ENCODE assay signal across 19 cellular contexts in genomic region chr6:128784266-128784665, GRCh38.
DNase-seq lines count a peak whose midpoint lies in the region; ATAC-seq and TF ChIP-seq lines count a peak whose summit lies in the region.
"Had no signal": no experiment of that assay in that cellular context is flagged by ENCODE, and none has a peak within 500 bp of the region (broad histone marks: within the 10 kb centered on the region; RNA-seq: fewer than 3 reads in every experiment).

No MANE protein-coding gene starts in this region.

- H3K27ac ChIP-seq in A673 (ENCODE audit: low read depth, low read length, poor library complexity, severe bottlenecking) (no peak overlapping the region), H9 (ENCODE audit: insufficient read length, low read depth, low read length) (no peak overlapping the region), upper lobe of left lung (no peak overlapping the region), uterus (no peak overlapping the region)

- no peak overlapping the region for H3K4me3 ChIP-seq in A673 (ENCODE audit: low read depth, low read length, poor library complexity, severe bottlenecking)
- H3K4me3 ChIP-seq in upper lobe of left lung = no peak overlapping the region
- H3K4me3 ChIP-seq in uterus = no peak overlapping the region
- H3K4me3 ChIP-seq: HAP-1 had no signal

- H3K9me3 Mint-ChIP-seq in H9 = peaks cover 11 to 17% of the 10 kb centered on the region in 2 experiments
- H3K9me3 Mint-ChIP-seq: CD4-positive, alpha-beta T cell had no signal

- TF ChIP-seq POLR2A in upper lobe of left lung (IDR thresholded peaks at IDR 0.05) (no peak), uterus (IDR thresholded peaks at IDR 0.05) (no peak)

- no peak overlapping the region for H4K5ac ChIP-seq in H9 (ENCODE audit: insufficient read length, low read depth, low read length)

- no peak overlapping the region for H2BK15ac ChIP-seq in H9 (ENCODE audit: low read depth, low read length)

- DNase-seq in A673 (ENCODE audit: low spot score) (peak; percentile 57), H9 (no peak), NCI-H524 (lab: John Stamatoyannopoulos, UW) (peak; percentile 39 to 85), NCI-H82 (lab: John Stamatoyannopoulos, UW) (peak; percentile 87), pons (ENCODE audit: low spot score) (no peak), upper lobe of left lung (no peak), uterus (no peak)
- no peak for DNase-seq in stimulated activated CD4-positive, alpha-beta T cell treated with anti-CD3 and anti-CD28 coated beads, Interleukin-15, amount 100 ng/mL, for 24 hours
- DNase-seq: C1 segment of cervical spinal cord; Calu3; CD4-positive, alpha-beta T cell; DMS153; DND-41; GF-D8; GOT3; HFFc6; IMR-90 had no signal

- H3K79me1 ChIP-seq in H9 (ENCODE audit: insufficient read depth, low read depth, low read length, poor library complexity, severe bottlenecking) = no peaks in the 10 kb centered on the region

- H3K14ac ChIP-seq in H9 (ENCODE audit: insufficient read depth, low read length) = no peak overlapping the region

- no CpG with 5 or more reads among the region's 3 CpGs for WGBS in H9 (ENCODE audit: extremely low coverage, insufficient read length, low lambda C conversion rate)
- 63 to 71% methylated on average over 3 of the region's 3 CpGs for WGBS in upper lobe of left lung, 2 donors

- H4K8ac ChIP-seq in H9 (replicated peaks; ENCODE audit: insufficient read length, low read depth, low read length) = no peak overlapping the region

- no peaks in the 10 kb centered on the region for H3K27me3 Mint-ChIP-seq in H9 (ENCODE audit: low read depth)
- H3K27me3 Mint-ChIP-seq: B cell; CD4-positive, alpha-beta T cell had no signal

- CTCF ChIA-PET in A673 (lab: Charles Lee) = no interaction called here

- no peak overlapping the region for H2BK12ac ChIP-seq in H9 (ENCODE audit: insufficient read length, low read depth, low read length)

- H2AK5ac ChIP-seq in H9 (ENCODE audit: insufficient read length, low read length) = no peak overlapping the region

- no peak overlapping the region for H3K18ac ChIP-seq in H9 (ENCODE audit: insufficient read length, low read depth, low read length)

- no peak overlapping the region for H2BK5ac ChIP-seq in H9 (ENCODE audit: insufficient read length, low read length)

- peak overlapping the region in 2 of 3 experiments; percentile 24 to 74; a peak in 3 of 7 replicates for H3K27ac Mint-ChIP-seq in H9
- H3K27ac Mint-ChIP-seq: B cell; CD4-positive, alpha-beta T cell; HFFc6 had no signal

- H3K4me3 Mint-ChIP-seq in H9 = no peak overlapping the region
- H3K4me3 Mint-ChIP-seq: B cell; CD4-positive, alpha-beta T cell; HFFc6 had no signal

- H3T11ph ChIP-seq in H9 (ENCODE audit: low read length) = no peak overlapping the region

- ATAC-seq in upper lobe of left lung (ENCODE audit: low FRiP score in 2 of 2) = no peak

- intact Hi-C loops in A673 (cut with micrococcal nuclease; ENCODE audit: unreplicated experiment) (no loop called here), uterus (cut with DNase I; ENCODE audit: low total_unique reads) (no loop called here)

- BruUV-seq in A673 (replicated peaks; lab: Mats Ljungman, UMichigan) = no TSS peak

- H3K4me2 ChIP-seq in H9 (ENCODE audit: insufficient read depth, insufficient read length, low read length) = no peak overlapping the region

- H3K23ac ChIP-seq in H9 (ENCODE audit: insufficient read length, low read depth, low read length) = no peak overlapping the region

- no peak for TF ChIP-seq CTCF in A673 (conservative IDR thresholded peaks at IDR 0.05; ENCODE audit: low read depth, low read length)
- TF ChIP-seq CTCF in H9 (conservative IDR thresholded peaks at IDR 0.05) = no peak
- TF ChIP-seq CTCF in upper lobe of left lung (IDR thresholded peaks at IDR 0.05) = no peak
- no peak for TF ChIP-seq CTCF in uterus (IDR thresholded peaks at IDR 0.05)

- no peaks in the 10 kb centered on the region for H3K79me2 ChIP-seq in H9 (ENCODE audit: insufficient read depth, low read length)

- no peaks in the 10 kb centered on the region for H4K20me1 ChIP-seq in H9 (ENCODE audit: control insufficient read depth, insufficient read depth, insufficient read length)

- H3K4me1 Mint-ChIP-seq in H9 = peaks cover 26 to 29% of the 10 kb centered on the region in 2 experiments
- H3K4me1 Mint-ChIP-seq: B cell had no signal

- H3K4ac ChIP-seq in H9 (ENCODE audit: low read depth, low read length) = no peak overlapping the region

- no peaks in the 10 kb centered on the region for H3K23me2 ChIP-seq in H9 (ENCODE audit: insufficient read length, low read depth, low read length, poor library complexity, severe bottlenecking)

- peaks cover 2 to 20% (median 10%) of the 10 kb centered on the region in 3 experiments; a peak in 6 of 7 replicates for H3K36me3 Mint-ChIP-seq in H9 (ENCODE audit: insufficient read depth in 1 of 3, low read depth in 3 of 3)

- no peak for TF ChIP-seq EP300 in upper lobe of left lung (IDR thresholded peaks at IDR 0.05)

- no peak overlapping the region for H3K56ac ChIP-seq in H9 (ENCODE audit: insufficient read length, low read depth, low read length)

- H3K9me3 ChIP-seq in A673 (ENCODE audit: low read depth, low read length, poor library complexity, severe bottlenecking) (no peaks in the 10 kb centered on the region), H9 (ENCODE audit: control insufficient read depth, low read depth, low read length) (no peaks in the 10 kb centered on the region), upper lobe of left lung (peaks cover 0 to 7% (median 3%) of the 10 kb centered on the region in 4 donors), uterus (no peaks in the 10 kb centered on the region)
- H3K9me3 ChIP-seq: HAP-1 had no signal

- POLR2A ChIA-PET in A673 (lab: Charles Lee; ENCODE audit: low non-redundant PET) = no interaction called here

- no peak overlapping the region for H2BK20ac ChIP-seq in H9 (ENCODE audit: low read depth, low read length, poor library complexity, severe bottlenecking)

- no peak overlapping the region for H3K9ac ChIP-seq in H9 (ENCODE audit: extremely low read depth, insufficient read length, low read length)

- H3K36me3 ChIP-seq in A673 (ENCODE audit: insufficient read depth, low read length, poor library complexity, severe bottlenecking) (no peaks in the 10 kb centered on the region), upper lobe of left lung (no peaks in the 10 kb centered on the region), uterus (no peaks in the 10 kb centered on the region)
- H3K36me3 ChIP-seq: HAP-1 had no signal

- H3K4me1 ChIP-seq in A673 (ENCODE audit: insufficient read depth, low read length, poor library complexity, severe bottlenecking) (no peaks in the 10 kb centered on the region), H9 (ENCODE audit: insufficient read depth, low read length) (peaks cover 3% of the 10 kb centered on the region; the same call in 1 of the 2 replicates), upper lobe of left lung (no peaks in the 10 kb centered on the region), uterus (no peaks in the 10 kb centered on the region)

- no peak overlapping the region for H2AFZ ChIP-seq in H9 (ENCODE audit: low read length)

- no peak overlapping the region for H2BK120ac ChIP-seq in H9 (ENCODE audit: low read depth, low read length, poor library complexity, severe bottlenecking)

- H3K27me3 ChIP-seq in A673 (replicated peaks; ENCODE audit: insufficient read depth, low read depth, low read length, poor library complexity) (no peaks in the 10 kb centered on the region), H9 (ENCODE audit: insufficient read depth, low read length) (no peaks in the 10 kb centered on the region), upper lobe of left lung (no peaks in the 10 kb centered on the region), uterus (no peaks in the 10 kb centered on the region)

- no peak overlapping the region for H4K91ac ChIP-seq in H9 (ENCODE audit: insufficient read length, low read depth, low read length)

Comparison
In these comparisons a context has a peak if more than half of its experiments do, and no peak if none do; other contexts are left out.
1. DNase-seq: peak in A673 (single experiment), NCI-H524 (2 of 2) and NCI-H82 (single experiment); none in H9 (single experiment), pons (single experiment), stimulated activated CD4-positive, alpha-beta T cell treated with anti-CD3 and anti-CD28 coated beads, Interleukin-15, amount 100 ng/mL, for 24 hours (single experiment), upper lobe of left lung (0 of 2) and uterus (0 of 2).